Comparison of ENCODE assay signal across 8 cellular contexts in the genomic region with DNA sequence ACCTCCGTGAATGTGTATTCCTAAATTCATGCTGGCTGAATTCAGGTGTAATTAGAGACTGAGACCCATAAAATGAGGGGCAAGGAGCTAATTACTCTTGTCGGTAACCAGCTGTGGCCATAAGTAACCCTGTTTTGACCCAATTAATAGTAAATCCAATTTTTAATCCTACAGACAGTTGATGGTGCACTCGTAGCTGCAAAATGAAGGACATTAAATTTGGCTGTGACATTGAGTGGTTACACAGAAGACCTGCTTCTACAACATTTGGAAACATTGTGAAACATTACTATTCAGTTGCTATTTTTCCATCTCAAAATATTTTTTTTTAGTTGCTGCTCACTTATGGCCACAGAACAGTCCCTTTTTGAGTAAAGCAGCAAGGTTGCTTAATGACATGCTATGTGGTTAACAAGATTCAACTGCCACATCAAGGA. TPM values are rescaled to one million over a fixed set of nuclear protein-coding genes. Genes with fewer than 3 reads are reported as not detected.
A peak's percentile ranks its signal among the peaks of the same experiment; 100 is the strongest.
DNase-seq lines count a peak whose midpoint lies in the region; ATAC-seq and TF ChIP-seq lines count a peak whose summit lies in the region.

No MANE protein-coding gene starts in this region.

- DNase-seq in BJ (ENCODE audit: low read depth) = no peak
- no peak for DNase-seq in activated naive CD8-positive, alpha-beta T cell treated with anti-CD3 and anti-CD28 coated beads, Interleukin-2, amount 10 ng/mL, durations not matched to agents 7 days and 5 days
- DNase-seq in natural killer cell = no peak
- DNase-seq in NCI-H2029 treated with DMSO at 0.1 percent for 48 hours (lab: John Stamatoyannopoulos, UW) = no peak
- DNase-seq in NCI-H510A (lab: John Stamatoyannopoulos, UW) = no peak
- DNase-seq in stimulated activated CD4-positive, alpha-beta T cell treated with anti-CD3 and anti-CD28 coated beads, Interleukin-15, amount 100 ng/mL, for 24 hours = no peak
- DNase-seq in GDM1 (lab: John Stamatoyannopoulos, UW) = no peak

- H3K27me3 Mint-ChIP-seq in activated naive CD8-positive, alpha-beta T cell treated with anti-CD3 and anti-CD28 coated beads, Interleukin-2, amount 10 ng/mL, durations not matched to agents 7 days and 5 days = no peaks in the 10 kb centered on the region
- no peaks in the 10 kb centered on the region for H3K27me3 Mint-ChIP-seq in natural killer cell (ENCODE audit: low read depth in 2 of 2)

- H3K27me3 ChIP-seq in BJ (ENCODE audit: control insufficient read depth, insufficient read depth, low read length) = no peaks in the 10 kb centered on the region

- H3K4me3 ChIP-seq in BJ (ENCODE audit: low read depth, low read length) = peak overlapping the region; percentile 4; the same call in 1 of the 2 replicates

- H3K36me3 ChIP-seq in BJ (ENCODE audit: control insufficient read depth, insufficient read depth, low read length) = no peaks in the 10 kb centered on the region

- H3K4me3 Mint-ChIP-seq in activated naive CD8-positive, alpha-beta T cell treated with anti-CD3 and anti-CD28 coated beads, Interleukin-2, amount 10 ng/mL, durations not matched to agents 7 days and 5 days = peak overlapping the region; percentile 35
- H3K4me3 Mint-ChIP-seq in natural killer cell = peak overlapping the region; percentile 60

- peak; percentile 37 for ATAC-seq in HG02885 (IDR thresholded peaks at IDR 0.05; ENCODE audit: poor library complexity, unreplicated experiment)
- ATAC-seq in activated naive CD8-positive, alpha-beta T cell treated with anti-CD3 and anti-CD28 coated beads, Interleukin-2, amount 10 ng/mL, durations not matched to agents 7 days and 5 days (ENCODE audit: low read depth) = peak; percentile 25
- ATAC-seq in natural killer cell = peak; percentile 29 to 36 (median 34)

- peaks cover 68% of the 10 kb centered on the region for H3K4me1 Mint-ChIP-seq in activated naive CD8-positive, alpha-beta T cell treated with anti-CD3 and anti-CD28 coated beads, Interleukin-2, amount 10 ng/mL, durations not matched to agents 7 days and 5 days
- H3K4me1 Mint-ChIP-seq in natural killer cell = peaks cover 63 to 82% of the 10 kb centered on the region in 2 donors

- H3K9me3 Mint-ChIP-seq in activated naive CD8-positive, alpha-beta T cell treated with anti-CD3 and anti-CD28 coated beads, Interleukin-2, amount 10 ng/mL, durations not matched to agents 7 days and 5 days = no peaks in the 10 kb centered on the region
- no peaks in the 10 kb centered on the region for H3K9me3 Mint-ChIP-seq in natural killer cell

- CTCF ChIA-PET in BJ (lab: Yijun Ruan, JAX) = no interaction called here

- H3K36me3 Mint-ChIP-seq in activated naive CD8-positive, alpha-beta T cell treated with anti-CD3 and anti-CD28 coated beads, Interleukin-2, amount 10 ng/mL, durations not matched to agents 7 days and 5 days = peaks cover 30% of the 10 kb centered on the region
- peaks cover 8% of the 10 kb centered on the region for H3K36me3 Mint-ChIP-seq in natural killer cell

- TF ChIP-seq CTCF in BJ (IDR thresholded peaks at IDR 0.05; ENCODE audit: insufficient read depth, low read depth, low read length) (no peak), natural killer cell (IDR thresholded peaks at IDR 0.05) (no peak)

- H3K27ac Mint-ChIP-seq in activated naive CD8-positive, alpha-beta T cell treated with anti-CD3 and anti-CD28 coated beads, Interleukin-2, amount 10 ng/mL, durations not matched to agents 7 days and 5 days = peak overlapping the region; percentile 35
- peak overlapping the region; percentile 76 to 82 for H3K27ac Mint-ChIP-seq in natural killer cell

- intact Hi-C loops in natural killer cell (cut with micrococcal nuclease) = loop anchor here (2.0 kb wide), 1 partner anchor 15 kb away; no protein-coding TSS in a partner anchor

- POLR2A ChIA-PET in BJ (lab: Charles Lee) = interaction anchor here (0.8 kb wide), 1 partner anchor 27 kb away, joined by 3 read pairs; no protein-coding TSS in a partner anchor
- POLR2A ChIA-PET in activated naive CD8-positive, alpha-beta T cell treated with anti-CD3 and anti-CD28 coated beads, Interleukin-2, amount 10 ng/mL, durations not matched to agents 7 days and 5 days (lab: Charles Lee) = no interaction called here

RNA-seq across cellular contexts. Expression of a gene that starts 33.0 kb away (rescaled TPM):
- 183 and 203 TPM in 2 replicates for polyA plus RNA-seq in BJ (2011; rRNA removed)
- 324 and 379 TPM in 2 replicates for polyA minus RNA-seq in BJ (2011; rRNA and poly(A)+ RNA removed)
- total RNA-seq in activated naive CD8-positive, alpha-beta T cell treated with anti-CD3 and anti-CD28 coated beads, Interleukin-2, amount 10 ng/mL, durations not matched to agents 7 days and 5 days = 100 to 1,000 TPM; 446 to 447 TPM
- total RNA-seq in natural killer cell = 100 to 1,000 TPM; 600 to 704 (median 607) TPM
